8 cellular contexts compared by ENCODE assay signal in genomic region chr7:87219545-87220025, GRCh38. TPM values are rescaled to one million over a fixed set of nuclear protein-coding genes. Genes with fewer than 3 reads are reported as not detected.
DNase-seq lines count a peak whose midpoint lies in the region; ATAC-seq and TF ChIP-seq lines count a peak whose summit lies in the region.

Gene TMEM243, minus strand, starts transcription at chr7:87219732. Its CDS starts 229 bp downstream, at chr7:87219503.

- no peaks in the 10 kb centered on the region for H3K36me3 ChIP-seq in ES-I3 (ENCODE audit: insufficient read depth, low read length)
- H3K36me3 ChIP-seq in heart left ventricle: no peaks in the 10 kb centered on the region
- no peaks in the 10 kb centered on the region for H3K36me3 ChIP-seq in prostate gland
- no peaks in the 10 kb centered on the region for H3K36me3 ChIP-seq in urinary bladder (ENCODE audit: insufficient read depth)

- peaks cover 6% of the 10 kb centered on the region for H3K27me3 Mint-ChIP-seq in activated naive CD8-positive, alpha-beta T cell treated with anti-CD3 and anti-CD28 coated beads, Interleukin-2, amount 50 U/mL, for 24 hours

- intact Hi-C loops in heart left ventricle (cut with DNase I) (loop anchor here in 8 of 10 donors (2.0 to 10.0 kb wide), 6 partner anchors 65 to 165 kb away; partner anchors contain the start of genes DMTF1 (in 6 of the 8) and ELAPOR2 (in 2 of the 8)), prostate gland (cut with DNase I) (loop anchor here (5.0 to 10.0 kb wide), 2 partner anchors 67 to 165 kb away; partner anchors contain the start of genes DMTF1 and ELAPOR2)

- H3K9me3 ChIP-seq in ES-I3 (ENCODE audit: control insufficient read depth, insufficient read depth, low read length) (no peaks in the 10 kb centered on the region), heart left ventricle (no peaks in the 10 kb centered on the region), prostate gland (no peaks in the 10 kb centered on the region)

- H3K4me1 ChIP-seq in ES-I3 (ENCODE audit: insufficient read depth, low read length) (no peaks in the 10 kb centered on the region), heart left ventricle (peaks cover 0 to 48% (median 12%) of the 10 kb centered on the region in 12 donors), prostate gland (replicated peaks) (no peaks in the 10 kb centered on the region), urinary bladder (ENCODE audit: insufficient read depth) (peaks cover 7% of the 10 kb centered on the region)

- H3K9ac ChIP-seq in ES-I3 (ENCODE audit: low read depth, low read length): peak within 1 kb of the TSS; percentile 94

- peak within 1 kb of the TSS; percentile 96 for H3K27ac Mint-ChIP-seq in activated naive CD8-positive, alpha-beta T cell treated with anti-CD3 and anti-CD28 coated beads, Interleukin-2, amount 50 U/mL, for 24 hours

- TF ChIP-seq CTCF in heart left ventricle (IDR thresholded peaks at IDR 0.05): peak in 5 of 12 donors; percentile 3 to 35 (median 19)
- peak in 3 of 4 experiments; percentile 14 to 43 (median 23) for TF ChIP-seq CTCF in prostate gland (IDR thresholded peaks at IDR 0.05)

- H3K36me3 Mint-ChIP-seq in activated naive CD8-positive, alpha-beta T cell treated with anti-CD3 and anti-CD28 coated beads, Interleukin-2, amount 50 U/mL, for 24 hours (ENCODE audit: low read depth): peaks cover 26% of the 10 kb centered on the region

- peak within 1 kb of the TSS; percentile 93 for H3K4me3 Mint-ChIP-seq in activated naive CD8-positive, alpha-beta T cell treated with anti-CD3 and anti-CD28 coated beads, Interleukin-2, amount 50 U/mL, for 24 hours

- TF ChIP-seq POLR2A in heart left ventricle (IDR thresholded peaks at IDR 0.05): peak in 1 of 2 donors; percentile 51
- TF ChIP-seq POLR2A in prostate gland (IDR thresholded peaks at IDR 0.05): peak; percentile 63

- peak within 1 kb of the TSS; percentile 66 to 91 (median 87) for H3K27ac ChIP-seq in heart left ventricle
- H3K27ac ChIP-seq in prostate gland: peak within 1 kb of the TSS; percentile 81 to 84
- H3K27ac ChIP-seq in urinary bladder (ENCODE audit: low read depth): peak within 1 kb of the TSS; percentile 93

- H3K4me1 Mint-ChIP-seq in activated naive CD8-positive, alpha-beta T cell treated with anti-CD3 and anti-CD28 coated beads, Interleukin-2, amount 50 U/mL, for 24 hours: peaks cover 43% of the 10 kb centered on the region

- 0 to 1% (median 1%) methylated on average over 26 to 41 of the region's 41 CpGs for WGBS in heart left ventricle, 4 donors
- WGBS in prostate gland: under 1% methylated on average over 40 of the region's 41 CpGs
- under 1% methylated on average over 41 of the region's 41 CpGs for WGBS in urinary bladder

- peak within 1 kb of the TSS; percentile 92 for H3K4me3 ChIP-seq in Jurkat, Clone E6-1 (ENCODE audit: low read length)
- peak within 1 kb of the TSS; percentile 65 to 94 (median 86) for H3K4me3 ChIP-seq in heart left ventricle
- peak within 1 kb of the TSS; percentile 62 to 85 for H3K4me3 ChIP-seq in prostate gland
- H3K4me3 ChIP-seq in urinary bladder (ENCODE audit: low read depth, low read length): peak within 1 kb of the TSS; percentile 83

- DNase-seq in Jurkat, Clone E6-1 (ENCODE audit: low read depth, low spot score): peak; percentile 75
- peak; percentile 71 for DNase-seq in SW480 (ENCODE audit: low spot score)
- peak; percentile 83 for DNase-seq in activated naive CD8-positive, alpha-beta T cell treated with anti-CD3 and anti-CD28 coated beads, Interleukin-2, amount 50 U/mL, for 24 hours
- peak; percentile 83 to 92 (median 86) for DNase-seq in heart left ventricle
- peak; percentile 73 for DNase-seq in prostate gland (ENCODE audit: low spot score)

- ATAC-seq in GM21619 (IDR thresholded peaks at IDR 0.05; ENCODE audit: unreplicated experiment): peak; percentile 44
- peak; percentile 42 for ATAC-seq in activated naive CD8-positive, alpha-beta T cell treated with anti-CD3 and anti-CD28 coated beads, Interleukin-2, amount 50 U/mL, for 24 hours
- ATAC-seq in heart left ventricle: peak; percentile 74 to 93 (median 90)

- no peaks in the 10 kb centered on the region for H3K9me3 Mint-ChIP-seq in activated naive CD8-positive, alpha-beta T cell treated with anti-CD3 and anti-CD28 coated beads, Interleukin-2, amount 50 U/mL, for 24 hours

- H3K27me3 ChIP-seq in heart left ventricle: peaks cover 0 to 15% (median 0%) of the 10 kb centered on the region in 9 donors
- H3K27me3 ChIP-seq in prostate gland (replicated peaks; ENCODE audit: insufficient read depth): no peaks in the 10 kb centered on the region

RNA-seq across cellular contexts. Expression of gene TMEM243, which starts in this region (rescaled TPM):
- 33.8 TPM for polyA plus RNA-seq in Jurkat, Clone E6-1 (2012; ENCODE audit: insufficient read depth, insufficient read length)
- total RNA-seq in heart left ventricle: 10 to 100 TPM in 2 of 9 donors, 1 to 10 TPM in 7; 1.8 to 13.1 (median 4.0) TPM
- 1 to 10 TPM; 7.0 to 8.1 TPM for polyA plus RNA-seq in heart left ventricle
- total RNA-seq in prostate gland: 10 to 100 TPM; 23.3 to 39.7 TPM
- total RNA-seq in urinary bladder: 60.1 TPM
- 27.6 TPM for polyA plus RNA-seq in urinary bladder

Comparison
In these comparisons a context has a peak if more than half of its experiments do, and no peak if none do; other contexts are left out.
1. Peak in every context shown above with its lines: DNase-seq, ATAC-seq, H3K4me3 ChIP-seq and H3K27ac ChIP-seq.